9 cellular contexts compared by ENCODE assay signal in genomic region chr14:68468437-68469207, GRCh38.
DNase-seq lines count a peak whose midpoint lies in the region; ATAC-seq and TF ChIP-seq lines count a peak whose summit lies in the region.
"Had no signal": no experiment of that assay in that cellular context is flagged by ENCODE, and none has a peak within 500 bp of the region (broad histone marks: within the 10 kb centered on the region; RNA-seq: fewer than 3 reads in every experiment).

No MANE protein-coding gene starts in this region.

- H3K9me3 Mint-ChIP-seq in GM23338, result no peaks in the 10 kb centered on the region
- H3K9me3 Mint-ChIP-seq in activated CD8-positive, alpha-beta memory T cell treated with anti-CD3 and anti-CD28 coated beads, Interleukin-2, amount 10 ng/mL, durations not matched to agents 7 days and 5 days (ENCODE audit: low read depth), result no peaks in the 10 kb centered on the region

- H3K27ac Mint-ChIP-seq in GM23338, result no peak overlapping the region
- H3K27ac Mint-ChIP-seq in activated CD8-positive, alpha-beta memory T cell treated with anti-CD3 and anti-CD28 coated beads, Interleukin-2, amount 10 ng/mL, durations not matched to agents 7 days and 5 days, result peak overlapping the region; percentile 52

- no peaks in the 10 kb centered on the region for H3K36me3 ChIP-seq in GM23338 (ENCODE audit: insufficient read depth)

- H3K79me2 ChIP-seq in GM23338 (replicated peaks; ENCODE audit: insufficient read depth), result no peaks in the 10 kb centered on the region

- H3F3A ChIP-seq in GM23338 (replicated peaks; ENCODE audit: low read depth), result peaks cover 12% of the 10 kb centered on the region; the same call in 1 of the 2 replicates

- H2AFZ ChIP-seq in GM23338, result peak overlapping the region; percentile 63; the same call in 1 of the 2 replicates

- no peak overlapping the region for H3K4me3 ChIP-seq in GM23338

- no peak for DNase-seq in GM23338 (ENCODE audit: low spot score)
- peak; percentile 62 for DNase-seq in activated CD8-positive, alpha-beta memory T cell treated with anti-CD3 and anti-CD28 coated beads, Interleukin-2, amount 10 ng/mL, durations not matched to agents 7 days and 5 days
- peak; percentile 84 for DNase-seq in glomerular visceral epithelial cell (ENCODE audit: extremely low spot score)
- peak; percentile 10 for DNase-seq in stimulated activated CD8-positive, alpha-beta memory T cell treated with anti-CD3 and anti-CD28 coated beads, Interleukin-12 subunit alpha, Interleukin-12 subunit beta, amount 100 ng/mL, for 4 hours (ENCODE audit: low read depth)
- DNase-seq in NCI-H446 (lab: John Stamatoyannopoulos, UW), result no peak
- no peak for DNase-seq in NCI-H1092 treated with DMSO at 0.1 percent for 48 hours (lab: John Stamatoyannopoulos, UW)
- no peak for DNase-seq in RPMI8226
- DNase-seq: left ventricle myocardium superior had no signal

- no peak overlapping the region for H3K4me2 ChIP-seq in GM23338

- peaks cover 41% of the 10 kb centered on the region for H3K4me1 ChIP-seq in GM23338 (ENCODE audit: insufficient read depth)

- ATAC-seq in GM23338, result no peak
- ATAC-seq in activated CD8-positive, alpha-beta memory T cell treated with anti-CD3 and anti-CD28 coated beads, Interleukin-2, amount 10 ng/mL, durations not matched to agents 7 days and 5 days, result peak; percentile 95
- no peak for ATAC-seq in HG03342 (IDR thresholded peaks at IDR 0.05; ENCODE audit: unreplicated experiment)
- ATAC-seq: left ventricle myocardium superior had no signal

- H4K20me1 ChIP-seq in GM23338 (replicated peaks; ENCODE audit: insufficient read depth), result no peaks in the 10 kb centered on the region

- H3K9me2 ChIP-seq in GM23338 (ENCODE audit: insufficient read depth), result peaks cover 9% of the 10 kb centered on the region; the same call in 1 of the 2 replicates

- peaks cover 7% of the 10 kb centered on the region for H3K27me3 Mint-ChIP-seq in GM23338 (ENCODE audit: insufficient read depth, low read depth, poor library complexity)
- H3K27me3 Mint-ChIP-seq in activated CD8-positive, alpha-beta memory T cell treated with anti-CD3 and anti-CD28 coated beads, Interleukin-2, amount 10 ng/mL, durations not matched to agents 7 days and 5 days, result no peaks in the 10 kb centered on the region

- CTCF ChIA-PET in activated CD8-positive, alpha-beta memory T cell treated with anti-CD3 and anti-CD28 coated beads, Interleukin-2, amount 10 ng/mL, durations not matched to agents 7 days and 5 days (lab: Charles Lee), result interaction anchor here (1.4 to 1.9 kb wide), 2 partner anchors 349 to 375 kb away, joined by 5 to 6 read pairs; no protein-coding TSS in a partner anchor

- H3K36me3 Mint-ChIP-seq in GM23338 (ENCODE audit: low read depth), result no peaks in the 10 kb centered on the region
- H3K36me3 Mint-ChIP-seq in activated CD8-positive, alpha-beta memory T cell treated with anti-CD3 and anti-CD28 coated beads, Interleukin-2, amount 10 ng/mL, durations not matched to agents 7 days and 5 days, result peaks cover 3% of the 10 kb centered on the region

- H3K4me3 Mint-ChIP-seq in GM23338, result no peak overlapping the region
- no peak overlapping the region for H3K4me3 Mint-ChIP-seq in activated CD8-positive, alpha-beta memory T cell treated with anti-CD3 and anti-CD28 coated beads, Interleukin-2, amount 10 ng/mL, durations not matched to agents 7 days and 5 days

- no peak overlapping the region for H3K27ac ChIP-seq in GM23338 (ENCODE audit: low read depth)

- H3K4me1 Mint-ChIP-seq in GM23338, result peaks cover 45% of the 10 kb centered on the region
- peaks cover 19% of the 10 kb centered on the region for H3K4me1 Mint-ChIP-seq in activated CD8-positive, alpha-beta memory T cell treated with anti-CD3 and anti-CD28 coated beads, Interleukin-2, amount 10 ng/mL, durations not matched to agents 7 days and 5 days

- no peak for TF ChIP-seq CTCF in GM23338 (conservative IDR thresholded peaks at IDR 0.05; ENCODE audit: low read depth in 2 of 2)

- H3K27me3 ChIP-seq in GM23338 (ENCODE audit: insufficient read depth), result no peaks in the 10 kb centered on the region

TF ChIP-seq in GM23338, 12 proteins besides CTCF, POLR2A, EP300 and RAD21 (continues in another document):
- TF ChIP-seq NANOG (IDR thresholded peaks at IDR 0.05; ENCODE audit: borderline replicate concordance) (no peak), ZNF331 (CRISPR knock-in tag; IDR thresholded peaks at IDR 0.05; ENCODE audit: low read depth) (no peak), CREB1 (CRISPR knock-in tag; IDR thresholded peaks at IDR 0.05; ENCODE audit: low read depth) (no peak), EZH2phosphoT487 (IDR thresholded peaks at IDR 0.05; ENCODE audit: unreplicated experiment) (no peak), JUNB (IDR thresholded peaks at IDR 0.05; ENCODE audit: unreplicated experiment) (no peak), POLR2AphosphoS5 (IDR thresholded peaks at IDR 0.05; ENCODE audit: low read depth) (no peak), ETS1 (IDR thresholded peaks at IDR 0.05) (no peak), ZNF114 (CRISPR knock-in tag; IDR thresholded peaks at IDR 0.05) (no peak), STAT1 (IDR thresholded peaks at IDR 0.05; ENCODE audit: unreplicated experiment) (no peak), REST (IDR thresholded peaks at IDR 0.05; ENCODE audit: unreplicated experiment) (no peak), EZH2 (IDR thresholded peaks at IDR 0.05; ENCODE audit: low read depth, unreplicated experiment) (no peak)

Comparison
In these comparisons a context has a peak if more than half of its experiments do, and no peak if none do; other contexts are left out.
1. DNase-seq: peak in activated CD8-positive, alpha-beta memory T cell treated with anti-CD3 and anti-CD28 coated beads, Interleukin-2, amount 10 ng/mL, durations not matched to agents 7 days and 5 days (single experiment), glomerular visceral epithelial cell (single experiment) and stimulated activated CD8-positive, alpha-beta memory T cell treated with anti-CD3 and anti-CD28 coated beads, Interleukin-12 subunit alpha, Interleukin-12 subunit beta, amount 100 ng/mL, for 4 hours (single experiment); none in GM23338 (single experiment), NCI-H446 (0 of 2), NCI-H1092 treated with DMSO at 0.1 percent for 48 hours (single experiment) and RPMI8226 (single experiment).